22 cellular contexts compared by ENCODE assay signal in genomic region chr10:93788413-93789208, GRCh38. TPM values are rescaled to one million over a fixed set of nuclear protein-coding genes. Genes with fewer than 3 reads are reported as not detected.
DNase-seq lines count a peak whose midpoint lies in the region; ATAC-seq and TF ChIP-seq lines count a peak whose summit lies in the region.
"Had no signal": no experiment of that assay in that cellular context is flagged by ENCODE, and none has a peak within 500 bp of the region (broad histone marks: within the 10 kb centered on the region; RNA-seq: fewer than 3 reads in every experiment).

No MANE protein-coding gene starts in this region.

- no peaks in the 10 kb centered on the region for H3K27me3 ChIP-seq in smooth muscle cell (ENCODE audit: low read depth)
- no peaks in the 10 kb centered on the region for H3K27me3 ChIP-seq in CD8-positive, alpha-beta memory T cell (ENCODE audit: insufficient read depth, low read length, poor library complexity, severe bottlenecking)

- no peaks in the 10 kb centered on the region for H3K79me2 ChIP-seq in smooth muscle cell (ENCODE audit: low read depth)

- H3K36me3 Mint-ChIP-seq in endothelial cell (ENCODE audit: low read depth, unreplicated experiment) (no peaks in the 10 kb centered on the region), neural crest cell (ENCODE audit: low read depth) (peaks cover 6% of the 10 kb centered on the region), progenitor cell of endocrine pancreas (ENCODE audit: insufficient read depth) (no peaks in the 10 kb centered on the region)
- H3K36me3 Mint-ChIP-seq in CD8-positive, alpha-beta memory T cell, result no peaks in the 10 kb centered on the region
- H3K36me3 Mint-ChIP-seq: CD4-positive, alpha-beta memory T cell had no signal

- peaks cover 42% of the 10 kb centered on the region for H3K4me1 ChIP-seq in smooth muscle cell (ENCODE audit: low read depth)
- H3K4me1 ChIP-seq in CD8-positive, alpha-beta memory T cell (ENCODE audit: insufficient read depth, low read length), result no peaks in the 10 kb centered on the region

- ATAC-seq in HG02938 (IDR thresholded peaks at IDR 0.05; ENCODE audit: unreplicated experiment) (no peak), GM18873 (IDR thresholded peaks at IDR 0.05; ENCODE audit: low FRiP score, unreplicated experiment) (no peak)
- ATAC-seq: GM12878, HCT116 had no signal

- no peaks in the 10 kb centered on the region for H3K36me3 ChIP-seq in smooth muscle cell (ENCODE audit: low read depth)
- H3K36me3 ChIP-seq in CD8-positive, alpha-beta memory T cell (ENCODE audit: insufficient read depth, low read length), result no peaks in the 10 kb centered on the region

- POLR2A ChIA-PET in CD8-positive, alpha-beta memory T cell (lab: Charles Lee), result no interaction called here

- H3F3A ChIP-seq in smooth muscle cell (ENCODE audit: low read depth), result no peaks in the 10 kb centered on the region

- H3K4me3 ChIP-seq in smooth muscle cell, result no peak overlapping the region
- H3K4me3 ChIP-seq in CD8-positive, alpha-beta memory T cell (ENCODE audit: low read length), result no peak overlapping the region
- H3K4me3 ChIP-seq: GM12878, GM23248 had no signal

- WGBS in smooth muscle cell (ENCODE audit: low lambda C conversion rate), result 91% methylated on average over 3 of the region's 3 CpGs

- peak overlapping the region; percentile 34 for H3K4me2 ChIP-seq in smooth muscle cell

- H3K9ac ChIP-seq in smooth muscle cell (ENCODE audit: low read depth), result no peak overlapping the region
- H3K9ac ChIP-seq: GM23248 had no signal

- H3K27ac Mint-ChIP-seq in endothelial cell (ENCODE audit: unreplicated experiment) (peak overlapping the region; percentile 57), neural crest cell (ENCODE audit: unreplicated experiment) (peak overlapping the region; percentile 32), progenitor cell of endocrine pancreas (no peak overlapping the region)
- no peak overlapping the region for H3K27ac Mint-ChIP-seq in CD8-positive, alpha-beta memory T cell
- H3K27ac Mint-ChIP-seq: CD4-positive, alpha-beta memory T cell had no signal

- H3K4me1 Mint-ChIP-seq in endothelial cell (ENCODE audit: unreplicated experiment) (peaks cover 31% of the 10 kb centered on the region), neural crest cell (peaks cover 48% of the 10 kb centered on the region), progenitor cell of endocrine pancreas (ENCODE audit: low read depth) (peaks cover 10% of the 10 kb centered on the region)
- H3K4me1 Mint-ChIP-seq in CD8-positive, alpha-beta memory T cell, result no peaks in the 10 kb centered on the region
- H3K4me1 Mint-ChIP-seq: CD4-positive, alpha-beta memory T cell had no signal

- peak overlapping the region; percentile 94 for H3K27ac ChIP-seq in VCaP
- H3K27ac ChIP-seq in smooth muscle cell (ENCODE audit: low read depth), result no peak overlapping the region
- no peak overlapping the region for H3K27ac ChIP-seq in CD8-positive, alpha-beta memory T cell (ENCODE audit: low read depth, low read length)
- H3K27ac ChIP-seq: GM23248 had no signal

- H3K9me3 Mint-ChIP-seq in endothelial cell (ENCODE audit: unreplicated experiment) (no peaks in the 10 kb centered on the region), neural crest cell (peaks cover 3% of the 10 kb centered on the region), progenitor cell of endocrine pancreas (ENCODE audit: low read depth) (no peaks in the 10 kb centered on the region)
- H3K9me3 Mint-ChIP-seq in CD8-positive, alpha-beta memory T cell, result peaks cover 0 to 2% (median 0%) of the 10 kb centered on the region in 5 donors

- peak overlapping the region; percentile 24 for H2AFZ ChIP-seq in smooth muscle cell (ENCODE audit: low read depth)
- H2AFZ ChIP-seq: GM23248 had no signal

- DNase-seq in endothelial cell (ENCODE audit: low spot score), result no peak
- DNase-seq in neural crest cell (ENCODE audit: low read depth, low spot score), result no peak
- DNase-seq in smooth muscle cell (lab: John Stamatoyannopoulos, UW; ENCODE audit: unreplicated experiment), result no peak
- no peak for DNase-seq in progenitor cell of endocrine pancreas (ENCODE audit: low spot score, unreplicated experiment)
- DNase-seq in CD8-positive, alpha-beta memory T cell, result no peak
- DNase-seq: C1 segment of cervical spinal cord; Caco-2; CD4-positive, alpha-beta memory T cell; DMS153; DND-41; GDM1; GM23248; H7 had no signal

- H3K27me3 Mint-ChIP-seq in endothelial cell (ENCODE audit: unreplicated experiment) (no peaks in the 10 kb centered on the region), neural crest cell (ENCODE audit: low read depth) (no peaks in the 10 kb centered on the region), progenitor cell of endocrine pancreas (no peaks in the 10 kb centered on the region)
- H3K27me3 Mint-ChIP-seq in CD8-positive, alpha-beta memory T cell, result peaks cover 3 to 32% of the 10 kb centered on the region in 2 donors

- TF ChIP-seq CTCF in VCaP (conservative IDR thresholded peaks at IDR 0.05) (no peak), endothelial cell (IDR thresholded peaks at IDR 0.05; ENCODE audit: unreplicated experiment) (no peak), neural crest cell (conservative IDR thresholded peaks at IDR 0.05) (no peak), smooth muscle cell (IDR thresholded peaks at IDR 0.05; ENCODE audit: borderline replicate concordance, insufficient read depth, poor library complexity, severe bottlenecking) (no peak), progenitor cell of endocrine pancreas (IDR thresholded peaks at IDR 0.05; ENCODE audit: unreplicated experiment) (no peak)

- CTCF ChIA-PET in CD8-positive, alpha-beta memory T cell (lab: Charles Lee), result no interaction called here

- no peaks in the 10 kb centered on the region for H4K20me1 ChIP-seq in smooth muscle cell (ENCODE audit: low read depth)

- no peaks in the 10 kb centered on the region for H3K9me3 ChIP-seq in smooth muscle cell (replicated peaks; ENCODE audit: low read depth)
- no peaks in the 10 kb centered on the region for H3K9me3 ChIP-seq in CD8-positive, alpha-beta memory T cell (ENCODE audit: low read length)
- H3K9me3 ChIP-seq: Caco-2 had no signal

- no peak overlapping the region for H3K4me3 Mint-ChIP-seq in endothelial cell (ENCODE audit: unreplicated experiment)
- peak overlapping the region; percentile 38 for H3K4me3 Mint-ChIP-seq in neural crest cell
- no peak overlapping the region for H3K4me3 Mint-ChIP-seq in progenitor cell of endocrine pancreas (ENCODE audit: low read depth)
- no peak overlapping the region for H3K4me3 Mint-ChIP-seq in CD8-positive, alpha-beta memory T cell
- H3K4me3 Mint-ChIP-seq: CD4-positive, alpha-beta memory T cell had no signal

RNA-seq across cellular contexts. Expression of gene LGI1, which starts 30.9 kb away (rescaled TPM):
- total RNA-seq in endothelial cell (ENCODE audit: unreplicated experiment), result 0.26 TPM
- 22.6 and 23.6 TPM in 2 replicates for total RNA-seq in neural crest cell
- 1.2 and 6.7 TPM in 2 replicates for total RNA-seq in smooth muscle cell
- polyA plus RNA-seq in smooth muscle cell, result 2.0 TPM in 1 of 2 replicates, not detected in the other
- total RNA-seq in progenitor cell of endocrine pancreas, result not detected in 2 replicates
- total RNA-seq in CD8-positive, alpha-beta memory T cell, result not detected
- polyA plus RNA-seq in CD8-positive, alpha-beta memory T cell, result not detected
- total RNA-seq: A172; A673; CD4-positive, alpha-beta memory T cell; GM12878; GM23248; H1 had no signal
- polyA plus RNA-seq: BJ; CD4-positive, alpha-beta memory T cell; GM12878; GM23248 had no signal

Comparison
In these comparisons a context has a peak if more than half of its experiments do, and no peak if none do; other contexts are left out.
1. H3K27ac Mint-ChIP-seq: peak in endothelial cell (single experiment) and neural crest cell (single experiment); none in progenitor cell of endocrine pancreas (single experiment) and CD8-positive, alpha-beta memory T cell (0 of 8).